1 cellular context compared by ENCODE assay signal in genomic region chr2:226583715-226584114, GRCh38.
TF ChIP-seq lines count a peak whose summit lies in the region.

No MANE protein-coding gene starts in this region.

TF ChIP-seq in HepG2, 621 proteins besides CTCF, POLR2A, EP300 and RAD21 (continued from another document and continues in another):
- TF ChIP-seq ZKSCAN8 (CRISPR knock-in tag; IDR thresholded peaks at IDR 0.05; ENCODE audit: borderline replicate concordance) (peak; percentile 65; the same call in 1 of the 2 replicates), ZBTB10 (CRISPR knock-in tag; IDR thresholded peaks at IDR 0.05; ENCODE audit: borderline replicate concordance) (no peak), NFYB (CRISPR knock-in tag; IDR thresholded peaks at IDR 0.05) (no peak), HDAC2 (CRISPR knock-in tag; IDR thresholded peaks at IDR 0.05) (peak; percentile 89), MXD3 (CRISPR knock-in tag; IDR thresholded peaks at IDR 0.05) (no peak), SKIL (CRISPR knock-in tag; IDR thresholded peaks at IDR 0.05; ENCODE audit: borderline replicate concordance) (0 out of 2 replicates have a peak, but pooled peaks have one; percentile 27), ZNF709 (CRISPR knock-in tag; IDR thresholded peaks at IDR 0.05) (no peak), BCLAF1 (IDR thresholded peaks at IDR 0.05) (no peak), SOX6 (IDR thresholded peaks at IDR 0.05) (no peak), SOX6 (CRISPR knock-in tag; IDR thresholded peaks at IDR 0.05) (peak; percentile 80), HCFC1 (IDR thresholded peaks at IDR 0.05; ENCODE audit: low read depth, low read length) (no peak), KDM1A (CRISPR knock-in tag; IDR thresholded peaks at IDR 0.05) (0 out of 2 replicates have a peak, but pooled peaks have one; percentile 40), ZNF720 (CRISPR knock-in tag; IDR thresholded peaks at IDR 0.05) (no peak), TERF1 (CRISPR knock-in tag; IDR thresholded peaks at IDR 0.05) (no peak), MBD4 (IDR thresholded peaks at IDR 0.05; ENCODE audit: borderline replicate concordance, low read length) (peak; percentile 64; the same call in 1 of the 2 replicates), FLYWCH1 (CRISPR knock-in tag; IDR thresholded peaks at IDR 0.05) (no peak), TEAD3 (CRISPR knock-in tag; optimal IDR thresholded peaks at IDR 0.05; ENCODE audit: borderline replicate concordance) (peak; percentile 99), ZNF382 (CRISPR knock-in tag; IDR thresholded peaks at IDR 0.05; ENCODE audit: borderline replicate concordance) (no peak), ZNF414 (CRISPR knock-in tag; IDR thresholded peaks at IDR 0.05) (no peak), ZNF589 (CRISPR knock-in tag; conservative IDR thresholded peaks at IDR 0.05) (no peak), MXI1 (IDR thresholded peaks at IDR 0.05; ENCODE audit: borderline replicate concordance, low read depth, low read length) (peak; percentile 31; the same call in 1 of the 3 replicates), MAF1 (CRISPR knock-in tag; IDR thresholded peaks at IDR 0.05; ENCODE audit: borderline replicate concordance) (no peak), BCL6 (CRISPR knock-in tag; IDR thresholded peaks at IDR 0.05) (peak; percentile 83), ZNF224 (CRISPR knock-in tag; IDR thresholded peaks at IDR 0.05) (no peak), PHF20 (CRISPR knock-in tag; IDR thresholded peaks at IDR 0.05) (no peak), RARG (CRISPR knock-in tag; IDR thresholded peaks at IDR 0.05; ENCODE audit: low read depth) (no peak), ARID5B (CRISPR knock-in tag; IDR thresholded peaks at IDR 0.05) (peak; percentile 98), ZSCAN25 (CRISPR knock-in tag; IDR thresholded peaks at IDR 0.05) (no peak), SMARCC2 (IDR thresholded peaks at IDR 0.05) (peak; percentile 98), PTBP1 (IDR thresholded peaks at IDR 0.05; ENCODE audit: low read depth, low read length, poor library complexity, severe bottlenecking) (no peak), ZNF792 (CRISPR knock-in tag; IDR thresholded peaks at IDR 0.05) (peak; percentile 86), CREM (IDR thresholded peaks at IDR 0.05) (peak; percentile 76), CREM (CRISPR knock-in tag; IDR thresholded peaks at IDR 0.05) (no peak), YEATS4 (CRISPR knock-in tag; IDR thresholded peaks at IDR 0.05; ENCODE audit: borderline replicate concordance) (0 out of 2 replicates have a peak, but pooled peaks have one; percentile 25), KDM5A (IDR thresholded peaks at IDR 0.05; ENCODE audit: borderline replicate concordance, low read length) (no peak; the same call in 1 of the 2 replicates), RBFOX2 (IDR thresholded peaks at IDR 0.05; ENCODE audit: low read depth, low read length) (no peak), DR1 (CRISPR knock-in tag; IDR thresholded peaks at IDR 0.05) (no peak), SAP130 (CRISPR knock-in tag; IDR thresholded peaks at IDR 0.05; ENCODE audit: low read depth) (peak; percentile 80), ZNF232 (CRISPR knock-in tag; IDR thresholded peaks at IDR 0.05; ENCODE audit: borderline replicate concordance) (0 out of 2 replicates have a peak, but pooled peaks have one; percentile 32), ZNF749 (CRISPR knock-in tag; IDR thresholded peaks at IDR 0.05; ENCODE audit: borderline replicate concordance) (no peak), BRF2 (CRISPR knock-in tag; IDR thresholded peaks at IDR 0.05) (no peak), HNF4G (IDR thresholded peaks at IDR 0.05; ENCODE audit: borderline replicate concordance, low read depth, low read length) (peak; percentile 89; the same call in 1 of the 2 replicates), HNF4G (CRISPR knock-in tag; IDR thresholded peaks at IDR 0.05; ENCODE audit: borderline replicate concordance, low read depth) (peak; percentile 86; the same call in 1 of the 2 replicates), CREB3 (CRISPR knock-in tag; IDR thresholded peaks at IDR 0.05) (no peak), GRHL1 (CRISPR knock-in tag; conservative IDR thresholded peaks at IDR 0.05) (no peak), ZSCAN29 (CRISPR knock-in tag; conservative IDR thresholded peaks at IDR 0.05) (no peak), CEBPB (IDR thresholded peaks at IDR 0.05; ENCODE audit: borderline replicate concordance, low read depth, low read length) (no peak), NFE2L2 (IDR thresholded peaks at IDR 0.05; ENCODE audit: low read length) (no peak), ZFP1 (CRISPR knock-in tag; IDR thresholded peaks at IDR 0.05) (peak; percentile 91; the same call in 1 of the 2 replicates), ZNF878 (CRISPR knock-in tag; IDR thresholded peaks at IDR 0.05) (peak; percentile 60; the same call in 1 of the 2 replicates), ZNF496 (CRISPR knock-in tag; IDR thresholded peaks at IDR 0.05; ENCODE audit: insufficient replicate concordance) (no peak)
